ENCODE assay signal across 19 cellular contexts in the genomic region with DNA sequence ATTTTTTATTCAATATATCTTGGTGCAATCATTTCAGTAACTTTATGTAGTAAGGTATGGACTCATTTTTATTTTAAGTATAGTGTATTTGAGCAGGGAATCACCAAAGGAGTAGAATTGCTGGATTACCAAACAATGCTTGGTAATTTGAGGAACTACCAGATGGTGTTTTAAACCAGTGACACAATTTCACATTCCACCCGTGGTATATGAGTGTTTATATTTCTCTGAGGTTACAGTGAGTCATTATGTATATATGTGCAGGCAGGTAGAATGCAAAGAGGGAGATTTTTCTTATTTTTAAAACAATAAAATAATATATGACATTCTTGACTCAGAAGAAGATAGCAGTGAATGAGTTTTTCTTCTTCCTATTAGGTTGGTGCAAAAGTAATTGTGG.
"Had no signal": no experiment of that assay in that cellular context is flagged by ENCODE, and none has a peak within 500 bp of the region (broad histone marks: within the 10 kb centered on the region; RNA-seq: fewer than 3 reads in every experiment).

No MANE protein-coding gene starts in this region.

- H3K4me3 Mint-ChIP-seq: activated CD4-positive, alpha-beta memory T cell treated with anti-CD3 and anti-CD28 coated beads, Interleukin-2, amount 10 ng/mL, durations not matched to agents 7 days and 5 days; activated naive CD8-positive, alpha-beta T cell treated with anti-CD3 and anti-CD28 coated beads, Interleukin-2, amount 10 ng/mL, durations not matched to agents 7 days and 5 days; central memory CD8-positive, alpha-beta T cell; dendritic cell treated with granulocyte-macrophage colony-stimulating factor and Interleukin-4, amounts not matched to agents 40 ng/mL and 50 ng/mL, for 4 days; immature natural killer cell; natural killer cell had no signal

- H3K4me3 ChIP-seq: ascending aorta, right lobe of liver, transverse colon had no signal

- H3K27ac Mint-ChIP-seq: activated CD4-positive, alpha-beta memory T cell treated with anti-CD3 and anti-CD28 coated beads, Interleukin-2, amount 10 ng/mL, durations not matched to agents 7 days and 5 days; activated naive CD8-positive, alpha-beta T cell treated with anti-CD3 and anti-CD28 coated beads, Interleukin-2, amount 10 ng/mL, durations not matched to agents 7 days and 5 days; dendritic cell treated with granulocyte-macrophage colony-stimulating factor and Interleukin-4, amounts not matched to agents 40 ng/mL and 50 ng/mL, for 4 days; immature natural killer cell; natural killer cell; progenitor cell of endocrine pancreas had no signal

- H3K9me3 ChIP-seq: ascending aorta, right lobe of liver, transverse colon had no signal

- H3K36me3 ChIP-seq: ascending aorta, right lobe of liver, transverse colon had no signal

- H3K27ac ChIP-seq: ascending aorta, right lobe of liver, transverse colon, VCaP had no signal

- H3K4me1 ChIP-seq: ascending aorta, right lobe of liver, transverse colon had no signal

- H3K27me3 ChIP-seq: ascending aorta, right lobe of liver, transverse colon had no signal

- H3K27me3 Mint-ChIP-seq: activated CD4-positive, alpha-beta memory T cell treated with anti-CD3 and anti-CD28 coated beads, Interleukin-2, amount 10 ng/mL, durations not matched to agents 7 days and 5 days; activated naive CD8-positive, alpha-beta T cell treated with anti-CD3 and anti-CD28 coated beads, Interleukin-2, amount 10 ng/mL, durations not matched to agents 7 days and 5 days; central memory CD8-positive, alpha-beta T cell; dendritic cell treated with granulocyte-macrophage colony-stimulating factor and Interleukin-4, amounts not matched to agents 40 ng/mL and 50 ng/mL, for 4 days; progenitor cell of endocrine pancreas had no signal

- ATAC-seq: left cardiac atrium, natural killer cell, right lobe of liver had no signal

- H3K36me3 Mint-ChIP-seq: activated naive CD8-positive, alpha-beta T cell treated with anti-CD3 and anti-CD28 coated beads, Interleukin-2, amount 10 ng/mL, durations not matched to agents 7 days and 5 days; immature natural killer cell; natural killer cell had no signal

- H3K4me1 Mint-ChIP-seq: activated CD4-positive, alpha-beta memory T cell treated with anti-CD3 and anti-CD28 coated beads, Interleukin-2, amount 10 ng/mL, durations not matched to agents 7 days and 5 days; activated naive CD8-positive, alpha-beta T cell treated with anti-CD3 and anti-CD28 coated beads, Interleukin-2, amount 10 ng/mL, durations not matched to agents 7 days and 5 days; central memory CD8-positive, alpha-beta T cell; immature natural killer cell; natural killer cell had no signal

- DNase-seq: activated CD4-positive, alpha-beta memory T cell treated with anti-CD3 and anti-CD28 coated beads, Interleukin-2, amount 10 ng/mL, durations not matched to agents 7 days and 5 days; activated CD8-positive, alpha-beta memory T cell treated with anti-CD3 and anti-CD28 coated beads, Interleukin-2, amount 50 U/mL, for 48 hours; activated naive CD8-positive, alpha-beta T cell treated with anti-CD3 and anti-CD28 coated beads, Interleukin-2, amount 10 ng/mL, durations not matched to agents 7 days and 5 days; erythroblast; immature natural killer cell; left cardiac atrium; natural killer cell; nucleus accumbens; right lobe of liver; stimulated activated CD4-positive, alpha-beta T cell treated with anti-CD3 and anti-CD28 coated beads, Interleukin-2, amount 100 ng/mL, for 24 hours; stimulated activated naive CD4-positive, alpha-beta T cell; substantia nigra; T-helper 9 cell; transverse colon had no signal
